Comparison of ENCODE assay signal across 20 cellular contexts in genomic region chr19:2668188-2668763, GRCh38. TPM values are rescaled to one million over a fixed set of nuclear protein-coding genes. Genes with fewer than 3 reads are reported as not detected.
DNase-seq lines count a peak whose midpoint lies in the region; ATAC-seq and TF ChIP-seq lines count a peak whose summit lies in the region.
"Had no signal": no experiment of that assay in that cellular context is flagged by ENCODE, and none has a peak within 500 bp of the region (broad histone marks: within the 10 kb centered on the region; RNA-seq: fewer than 3 reads in every experiment).

No MANE protein-coding gene starts in this region.

- H3K4me1 Mint-ChIP-seq in IgD-negative memory B cell (peaks cover 31 to 49% (median 41%) of the 10 kb centered on the region in 3 donors), brain (peaks cover 25% of the 10 kb centered on the region)
- peaks cover 39 to 56% of the 10 kb centered on the region in 2 donors for H3K4me1 Mint-ChIP-seq in stimulated activated naive B cell treated with anti-CD40 and anti-IgM and Interleukin-4, amounts not matched to agents 10 μg/mL and 1 μg/mL and 100 μg/mL, for 72 hours
- no peaks in the 10 kb centered on the region for H3K4me1 Mint-ChIP-seq in activated CD4-positive, alpha-beta memory T cell treated with anti-CD3 and anti-CD28 coated beads, Interleukin-2, amount 10 ng/mL, durations not matched to agents 7 days and 5 days
- H3K4me1 Mint-ChIP-seq: T-cell had no signal

- H3K27ac Mint-ChIP-seq in IgD-negative memory B cell (peak overlapping the region; percentile 98 to 100 (median 99)), brain (peak overlapping the region in 4 of 5 experiments; percentile 4 to 82 (median 67))
- peak overlapping the region; percentile 79 for H3K27ac Mint-ChIP-seq in stimulated activated naive B cell treated with anti-CD40 and anti-IgM and Interleukin-4, amounts not matched to agents 10 μg/mL and 1 μg/mL and 100 μg/mL, for 72 hours
- no peak overlapping the region for H3K27ac Mint-ChIP-seq in activated CD4-positive, alpha-beta memory T cell treated with anti-CD3 and anti-CD28 coated beads, Interleukin-2, amount 10 ng/mL, durations not matched to agents 7 days and 5 days
- H3K27ac Mint-ChIP-seq: T-cell had no signal

- CTCF ChIA-PET in activated CD4-positive, alpha-beta memory T cell treated with anti-CD3 and anti-CD28 coated beads, Interleukin-2, amount 10 ng/mL, durations not matched to agents 7 days and 5 days (lab: Charles Lee), result no interaction called here

- peaks cover 3% of the 10 kb centered on the region for H3K27me3 Mint-ChIP-seq in IgD-negative memory B cell
- H3K27me3 Mint-ChIP-seq in brain, result peaks cover 4% of the 10 kb centered on the region
- no peaks in the 10 kb centered on the region for H3K27me3 Mint-ChIP-seq in stimulated activated naive B cell treated with anti-CD40 and anti-IgM and Interleukin-4, amounts not matched to agents 10 μg/mL and 1 μg/mL and 100 μg/mL, for 72 hours
- H3K27me3 Mint-ChIP-seq in activated CD4-positive, alpha-beta memory T cell treated with anti-CD3 and anti-CD28 coated beads, Interleukin-2, amount 10 ng/mL, durations not matched to agents 7 days and 5 days, result no peaks in the 10 kb centered on the region
- H3K27me3 Mint-ChIP-seq: T-cell had no signal

- ATAC-seq in stimulated activated naive B cell treated with anti-CD40 and anti-IgM and Interleukin-4, amounts not matched to agents 10 μg/mL and 1 μg/mL and 100 μg/mL, for 72 hours (replicated peaks), result no peak
- ATAC-seq: HepG2, T-cell had no signal

- H3K4me3 Mint-ChIP-seq in IgD-negative memory B cell (peak overlapping the region; percentile 70 to 91 (median 86)), brain (peak overlapping the region in 1 of 5 experiments; percentile 68)
- peak overlapping the region in 1 of 2 donors; percentile 14 for H3K4me3 Mint-ChIP-seq in stimulated activated naive B cell treated with anti-CD40 and anti-IgM and Interleukin-4, amounts not matched to agents 10 μg/mL and 1 μg/mL and 100 μg/mL, for 72 hours
- no peak overlapping the region for H3K4me3 Mint-ChIP-seq in activated CD4-positive, alpha-beta memory T cell treated with anti-CD3 and anti-CD28 coated beads, Interleukin-2, amount 10 ng/mL, durations not matched to agents 7 days and 5 days
- H3K4me3 Mint-ChIP-seq: T-cell had no signal

- peak; percentile 59 for DNase-seq in GM10266 (ENCODE audit: extremely low spot score)
- DNase-seq in stimulated activated naive B cell treated with anti-CD40 and anti-IgM and Interleukin-4, amounts not matched to agents 10 μg/mL and 1 μg/mL and 100 μg/mL, for 72 hours, result no peak
- DNase-seq in glomerular visceral epithelial cell (ENCODE audit: extremely low spot score), result no peak
- no peak for DNase-seq in pons (ENCODE audit: low spot score)
- no peak for DNase-seq in GOT3 (lab: John Stamatoyannopoulos, UW)
- DNase-seq in activated CD4-positive, alpha-beta memory T cell treated with anti-CD3 and anti-CD28 coated beads, Interleukin-2, amount 10 ng/mL, durations not matched to agents 7 days and 5 days, result no peak
- DNase-seq: activated CD4-positive, CD25-positive, alpha-beta regulatory T cell treated with anti-CD3 and anti-CD28 coated beads, Interleukin-2, amount 50 U/mL, for 72 hours; activated effector memory CD4-positive, alpha-beta T cell treated with anti-CD3 and anti-CD28 coated beads, Interleukin-2, amount 50 U/mL, for 16 hours; cerebellar nuclear complex; foreskin fibroblast; mesendoderm; NCI-H1105 treated with DMSO at 0.1 percent for 48 hours; NCI-H446; SJCRH30; T-cell; uterus had no signal

- POLR2A ChIA-PET in activated CD4-positive, alpha-beta memory T cell treated with anti-CD3 and anti-CD28 coated beads, Interleukin-2, amount 10 ng/mL, durations not matched to agents 7 days and 5 days (lab: Charles Lee), result no interaction called here

- peaks cover 0 to 5% (median 0%) of the 10 kb centered on the region in 3 donors for H3K9me3 Mint-ChIP-seq in IgD-negative memory B cell
- H3K9me3 Mint-ChIP-seq in brain, result peaks cover 0 to 4% (median 0%) of the 10 kb centered on the region in 5 experiments
- peaks cover 0 to 2% of the 10 kb centered on the region in 2 donors for H3K9me3 Mint-ChIP-seq in stimulated activated naive B cell treated with anti-CD40 and anti-IgM and Interleukin-4, amounts not matched to agents 10 μg/mL and 1 μg/mL and 100 μg/mL, for 72 hours
- no peaks in the 10 kb centered on the region for H3K9me3 Mint-ChIP-seq in activated CD4-positive, alpha-beta memory T cell treated with anti-CD3 and anti-CD28 coated beads, Interleukin-2, amount 10 ng/mL, durations not matched to agents 7 days and 5 days
- H3K9me3 Mint-ChIP-seq: T-cell had no signal

- TF ChIP-seq CTCF in GM10266 (IDR thresholded peaks at IDR 0.05; ENCODE audit: control insufficient read depth, insufficient read depth, low read depth, missing control alignments) (no peak), brain (conservative IDR thresholded peaks at IDR 0.05) (no peak)

- H3K36me3 Mint-ChIP-seq in IgD-negative memory B cell, result peaks cover 9% of the 10 kb centered on the region
- H3K36me3 Mint-ChIP-seq in brain, result no peaks in the 10 kb centered on the region
- H3K36me3 Mint-ChIP-seq in stimulated activated naive B cell treated with anti-CD40 and anti-IgM and Interleukin-4, amounts not matched to agents 10 μg/mL and 1 μg/mL and 100 μg/mL, for 72 hours, result peaks cover 4 to 14% of the 10 kb centered on the region in 2 donors
- H3K36me3 Mint-ChIP-seq in activated CD4-positive, alpha-beta memory T cell treated with anti-CD3 and anti-CD28 coated beads, Interleukin-2, amount 10 ng/mL, durations not matched to agents 7 days and 5 days (ENCODE audit: low read depth), result no peaks in the 10 kb centered on the region

RNA-seq across cellular contexts. Expression of gene GNG7, which starts 34.2 kb away (rescaled TPM):
- polyA plus RNA-seq in IgD-negative memory B cell (74.6 TPM), brain (ENCODE audit: insufficient read depth, low read depth, low replicate concordance) (32.9 TPM)
- total RNA-seq in activated CD4-positive, alpha-beta memory T cell treated with anti-CD3 and anti-CD28 coated beads, Interleukin-2, amount 10 ng/mL, durations not matched to agents 7 days and 5 days, result under 1 TPM; 0.25 to 0.40 TPM
- total RNA-seq: SJCRH30 had no signal

RNA-seq across cellular contexts. Expression of gene DIRAS1, which starts 52.9 kb away (rescaled TPM):
- polyA plus RNA-seq in IgD-negative memory B cell (0.64 TPM), brain (ENCODE audit: insufficient read depth, low read depth, low replicate concordance) (64.5 TPM)
- total RNA-seq in activated CD4-positive, alpha-beta memory T cell treated with anti-CD3 and anti-CD28 coated beads, Interleukin-2, amount 10 ng/mL, durations not matched to agents 7 days and 5 days, result not detected
- total RNA-seq: epithelial cell of proximal tubule, SJCRH30 had no signal

Comparison
In these comparisons a context has a peak if more than half of its experiments do, and no peak if none do; other contexts are left out.
1. RNA of gene DIRAS1, which starts 52.9 kb away (polyA plus RNA-seq): 64.5 TPM in brain (single experiment); 0.64 TPM in IgD-negative memory B cell (single experiment); every median in the first group is over 10 times any median in the second.